Comparison of ENCODE assay signal across 16 cellular contexts in genomic region chr4:26717332-26717731, GRCh38.
DNase-seq lines count a peak whose midpoint lies in the region; ATAC-seq and TF ChIP-seq lines count a peak whose summit lies in the region.
"Had no signal": no experiment of that assay in that cellular context is flagged by ENCODE, and none has a peak within 500 bp of the region (broad histone marks: within the 10 kb centered on the region; RNA-seq: fewer than 3 reads in every experiment).

No MANE protein-coding gene starts in this region.

- H3K27ac Mint-ChIP-seq in activated CD4-positive, alpha-beta memory T cell treated with anti-CD3 and anti-CD28 coated beads for 36 hours, result no peak overlapping the region
- H3K27ac Mint-ChIP-seq: dendritic cell treated with granulocyte-macrophage colony-stimulating factor and Interleukin-4, amounts not matched to agents 40 ng/mL and 50 ng/mL, for 4 days; stimulated activated memory B cell treated with anti-CD40 and anti-IgM and Interleukin-4, amounts not matched to agents 10 μg/mL and 1 μg/mL and 100 μg/mL, for 72 hours had no signal

- no peaks in the 10 kb centered on the region for H3K9me3 Mint-ChIP-seq in activated CD4-positive, alpha-beta memory T cell treated with anti-CD3 and anti-CD28 coated beads for 36 hours
- H3K9me3 Mint-ChIP-seq: dendritic cell treated with granulocyte-macrophage colony-stimulating factor and Interleukin-4, amounts not matched to agents 40 ng/mL and 50 ng/mL, for 4 days; naive B cell; stimulated activated memory B cell treated with anti-CD40 and anti-IgM and Interleukin-4, amounts not matched to agents 10 μg/mL and 1 μg/mL and 100 μg/mL, for 72 hours had no signal

- CTCF ChIA-PET in activated CD4-positive, alpha-beta memory T cell treated with anti-CD3 and anti-CD28 coated beads for 36 hours (lab: Charles Lee), result no interaction called here

- no peak overlapping the region for H3K4me3 Mint-ChIP-seq in activated CD4-positive, alpha-beta memory T cell treated with anti-CD3 and anti-CD28 coated beads for 36 hours
- H3K4me3 Mint-ChIP-seq: dendritic cell treated with granulocyte-macrophage colony-stimulating factor and Interleukin-4, amounts not matched to agents 40 ng/mL and 50 ng/mL, for 4 days; naive B cell; stimulated activated memory B cell treated with anti-CD40 and anti-IgM and Interleukin-4, amounts not matched to agents 10 μg/mL and 1 μg/mL and 100 μg/mL, for 72 hours had no signal

- no peaks in the 10 kb centered on the region for H3K4me1 Mint-ChIP-seq in activated CD4-positive, alpha-beta memory T cell treated with anti-CD3 and anti-CD28 coated beads for 36 hours (ENCODE audit: low read depth)
- H3K4me1 Mint-ChIP-seq: naive B cell; stimulated activated memory B cell treated with anti-CD40 and anti-IgM and Interleukin-4, amounts not matched to agents 10 μg/mL and 1 μg/mL and 100 μg/mL, for 72 hours had no signal

- TF ChIP-seq CTCF in AG09309 (IDR thresholded peaks at IDR 0.05; ENCODE audit: control insufficient read depth, insufficient read depth, low read depth, low read length, missing control alignments) (no peak), astrocyte of the spinal cord (IDR thresholded peaks at IDR 0.05; ENCODE audit: low read depth, low read length) (no peak)

- H3K4me3 ChIP-seq in AG09309 (ENCODE audit: control insufficient read depth, low read depth, low read length), result no peak overlapping the region
- H3K4me3 ChIP-seq in astrocyte of the spinal cord (ENCODE audit: low read depth, low read length), result no peak overlapping the region
- H3K4me3 ChIP-seq: GM12878 had no signal

- H3K27me3 Mint-ChIP-seq in activated CD4-positive, alpha-beta memory T cell treated with anti-CD3 and anti-CD28 coated beads for 36 hours, result no peaks in the 10 kb centered on the region
- H3K27me3 Mint-ChIP-seq: dendritic cell treated with granulocyte-macrophage colony-stimulating factor and Interleukin-4, amounts not matched to agents 40 ng/mL and 50 ng/mL, for 4 days; naive B cell; stimulated activated memory B cell treated with anti-CD40 and anti-IgM and Interleukin-4, amounts not matched to agents 10 μg/mL and 1 μg/mL and 100 μg/mL, for 72 hours had no signal

- no peak for ATAC-seq in GM18502 (IDR thresholded peaks at IDR 0.05; ENCODE audit: poor library complexity, unreplicated experiment)
- ATAC-seq: GM12878; stimulated activated memory B cell treated with anti-CD40 and anti-IgM and Interleukin-4, amounts not matched to agents 10 μg/mL and 1 μg/mL and 100 μg/mL, for 72 hours had no signal

- intact Hi-C loops in activated CD4-positive, alpha-beta memory T cell treated with anti-CD3 and anti-CD28 coated beads for 36 hours (cut with micrococcal nuclease), result no loop called here

- in situ Hi-C loops in astrocyte of the spinal cord (cut with HindIII; ENCODE audit: low sequenced_read_pairs), result no loop called here
- in situ Hi-C loops in KBM-7 (cut with MboI; ENCODE audit: low pct_unique_long_range_greater_than_20kb, low sequenced_read_pairs), result no loop called here

- POLR2A ChIA-PET in activated CD4-positive, alpha-beta memory T cell treated with anti-CD3 and anti-CD28 coated beads for 36 hours (lab: Charles Lee), result no interaction called here

- H3K36me3 Mint-ChIP-seq in activated CD4-positive, alpha-beta memory T cell treated with anti-CD3 and anti-CD28 coated beads for 36 hours, result no peaks in the 10 kb centered on the region

- peak; percentile 52 for DNase-seq in AG09309 (ENCODE audit: low read depth)
- peak; percentile 76 for DNase-seq in HS-5 (ENCODE audit: low read depth)
- peak; percentile 56 for DNase-seq in astrocyte of the spinal cord (ENCODE audit: low read depth, low spot score)
- peak; percentile 73 for DNase-seq in iris pigment epithelial cell (ENCODE audit: low read depth)
- no peak for DNase-seq in activated CD4-positive, alpha-beta T cell treated with anti-CD3 and anti-CD28 coated beads, Interleukin-2, amount 50 U/mL, for 4 hours
- no peak for DNase-seq in activated CD4-positive, alpha-beta memory T cell treated with anti-CD3 and anti-CD28 coated beads for 36 hours
- DNase-seq in KBM-7, result no peak
- DNase-seq: BE2C; islet precursor cell; naive B cell; retina; stimulated activated CD4-positive, alpha-beta T cell treated with anti-CD3 and anti-CD28 coated beads, Interleukin-4, amount 100 ng/mL, for 24 hours had no signal

Comparison
In these comparisons a context has a peak if more than half of its experiments do, and no peak if none do; other contexts are left out.
1. DNase-seq: peak in AG09309 (single experiment), HS-5 (single experiment), astrocyte of the spinal cord (single experiment) and iris pigment epithelial cell (single experiment); none in activated CD4-positive, alpha-beta T cell treated with anti-CD3 and anti-CD28 coated beads, Interleukin-2, amount 50 U/mL, for 4 hours (0 of 2), activated CD4-positive, alpha-beta memory T cell treated with anti-CD3 and anti-CD28 coated beads for 36 hours (single experiment) and KBM-7 (single experiment).